1 cellular context compared by ENCODE assay signal in the genomic region with DNA sequence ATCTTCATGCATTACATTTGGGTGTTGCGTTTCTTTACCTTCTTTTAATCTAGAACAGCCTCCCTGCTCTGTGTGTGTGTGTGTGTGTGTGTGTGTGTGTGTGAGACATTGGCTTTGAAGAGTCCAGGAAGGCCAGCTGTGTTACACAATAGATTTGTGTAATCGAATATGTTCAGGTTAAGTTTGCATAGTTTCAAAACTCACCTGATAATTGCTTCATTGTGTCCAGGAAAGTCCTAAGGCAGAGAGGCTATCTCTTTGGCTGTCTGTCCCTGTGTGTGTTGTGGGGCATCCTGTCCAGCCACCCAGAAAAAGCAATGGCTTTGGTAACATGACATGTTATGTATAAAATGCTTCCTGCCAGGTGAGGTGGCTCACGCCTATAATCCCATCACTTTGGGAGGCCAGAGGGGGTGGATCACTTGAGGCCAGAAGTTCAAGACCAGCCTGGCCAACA.
TF ChIP-seq lines count a peak whose summit lies in the region.

No MANE protein-coding gene starts in this region.

TF ChIP-seq in K562, 482 proteins besides CTCF, POLR2A, EP300 and RAD21 (continued from another document):
- TF ChIP-seq, protein P1, sequence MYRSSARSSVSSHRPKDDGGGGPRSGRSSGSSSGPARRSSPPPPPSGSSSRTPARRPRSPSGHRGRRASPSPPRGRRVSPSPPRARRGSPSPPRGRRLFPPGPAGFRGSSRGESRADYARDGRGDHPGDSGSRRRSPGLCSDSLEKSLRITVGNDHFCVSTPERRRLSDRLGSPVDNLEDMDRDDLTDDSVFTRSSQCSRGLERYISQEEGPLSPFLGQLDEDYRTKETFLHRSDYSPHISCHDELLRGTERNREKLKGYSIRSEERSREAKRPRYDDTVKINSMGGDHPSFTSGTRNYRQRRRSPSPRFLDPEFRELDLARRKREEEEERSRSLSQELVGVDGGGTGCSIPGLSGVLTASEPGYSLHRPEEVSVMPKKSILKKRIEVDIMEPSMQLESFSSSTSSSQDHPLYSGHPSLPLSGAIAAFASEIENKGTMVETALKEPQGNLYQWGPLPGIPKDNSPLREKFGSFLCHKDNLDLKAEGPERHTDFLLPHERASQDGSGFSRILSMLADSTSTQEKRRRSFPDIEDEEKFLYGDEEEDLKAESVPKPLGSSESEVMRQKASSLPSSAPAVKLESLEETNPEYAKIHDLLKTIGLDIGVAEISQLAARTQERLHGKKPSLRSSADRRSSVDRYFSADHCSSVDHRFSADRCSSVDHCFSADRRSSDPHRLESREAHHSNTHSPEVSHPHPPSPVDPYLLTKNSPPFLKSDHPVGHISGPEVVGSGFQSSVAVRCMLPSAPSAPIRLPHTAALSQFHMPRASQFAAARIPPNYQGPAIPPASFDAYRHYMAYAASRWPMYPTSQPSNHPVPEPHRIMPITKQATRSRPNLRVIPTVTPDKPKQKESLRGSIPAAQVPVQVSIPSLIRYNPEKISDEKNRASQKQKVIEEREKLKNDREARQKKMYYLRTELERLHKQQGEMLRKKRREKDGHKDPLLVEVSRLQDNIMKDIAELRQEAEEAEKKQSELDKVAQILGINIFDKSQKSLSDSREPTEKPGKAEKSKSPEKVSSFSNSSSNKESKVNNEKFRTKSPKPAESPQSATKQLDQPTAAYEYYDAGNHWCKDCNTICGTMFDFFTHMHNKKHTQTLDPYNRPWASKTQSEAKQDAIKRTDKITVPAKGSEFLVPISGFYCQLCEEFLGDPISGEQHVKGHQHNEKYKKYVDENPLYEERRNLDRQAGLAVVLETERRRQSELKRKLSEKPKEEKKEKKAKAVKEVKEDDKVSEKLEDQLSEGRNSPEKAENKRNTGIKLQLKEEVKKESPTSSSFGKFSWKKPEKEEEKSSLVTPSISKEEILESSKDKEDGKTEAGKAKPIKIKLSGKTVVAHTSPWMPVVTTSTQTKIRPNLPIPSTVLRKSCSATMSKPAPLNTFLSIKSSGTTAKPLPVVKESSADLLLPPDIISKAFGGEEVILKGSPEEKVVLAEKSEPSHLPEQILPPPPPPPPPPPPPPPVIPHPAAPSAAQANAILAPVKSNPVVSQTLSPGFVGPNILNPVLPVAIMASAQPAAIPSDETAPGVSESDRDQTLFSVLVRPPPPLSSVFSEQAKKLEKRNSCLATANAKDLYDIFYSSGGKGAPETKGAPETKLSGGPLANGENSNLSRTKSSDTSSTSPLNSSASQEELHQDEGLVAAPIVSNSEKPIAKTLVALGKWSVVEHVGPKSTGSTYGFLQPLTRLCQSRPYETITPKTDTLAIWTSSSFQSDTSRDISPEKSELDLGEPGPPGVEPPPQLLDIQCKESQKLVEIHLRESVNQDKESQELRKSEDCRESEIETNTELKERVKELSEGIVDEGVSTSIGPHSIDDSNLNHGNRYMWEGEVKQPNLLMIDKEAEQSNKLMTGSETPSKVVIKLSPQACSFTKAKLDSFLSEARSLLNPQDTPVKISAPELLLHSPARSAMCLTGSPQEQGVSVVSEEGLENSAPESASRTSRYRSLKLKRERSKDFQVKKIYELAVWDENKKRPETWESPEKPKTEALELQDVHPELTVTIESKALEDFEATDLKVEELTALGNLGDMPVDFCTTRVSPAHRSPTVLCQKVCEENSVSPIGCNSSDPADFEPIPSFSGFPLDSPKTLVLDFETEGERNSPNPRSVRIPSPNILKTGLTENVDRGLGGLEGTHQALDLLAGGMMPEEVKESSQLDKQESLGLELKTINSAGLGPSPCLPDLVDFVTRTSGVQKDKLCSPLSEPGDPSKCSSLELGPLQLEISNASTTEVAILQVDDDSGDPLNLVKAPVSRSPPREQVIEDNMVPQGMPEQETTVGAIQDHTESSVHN (IDR thresholded peaks at IDR 0.05; ENCODE audit: borderline replicate concordance in 1 of 2, low read depth in 1 of 2), result peak in 1 of 2 experiments; percentile 6; a peak in 1 of 4 replicates
